ENCODE assay signal across 12 cellular contexts in genomic region chr17:80372922-80373570, GRCh38.
"Had no signal": no experiment of that assay in that cellular context is flagged by ENCODE, and none has a peak within 500 bp of the region (broad histone marks: within the 10 kb centered on the region; RNA-seq: fewer than 3 reads in every experiment).

No MANE protein-coding gene starts in this region.

- H3K4me1 ChIP-seq: esophagus muscularis mucosa, parathyroid adenoma, tibial nerve, uterus had no signal

- H3K4me3 Mint-ChIP-seq: stimulated activated memory B cell treated with anti-CD40 and anti-IgM and Interleukin-4, amounts not matched to agents 10 μg/mL and 1 μg/mL and 100 μg/mL, for 72 hours had no signal

- DNase-seq: activated CD8-positive, alpha-beta memory T cell treated with anti-CD3 and anti-CD28 coated beads for 24 hours; islet precursor cell; mammary epithelial cell; substantia nigra; uterus had no signal

- H2AFZ ChIP-seq: parathyroid adenoma had no signal

- H3K27me3 ChIP-seq: cardiac muscle cell, esophagus muscularis mucosa, tibial nerve, uterus had no signal

- FAIRE-seq: colon had no signal

- ATAC-seq: left lobe of liver; stimulated activated memory B cell treated with anti-CD40 and anti-IgM and Interleukin-4, amounts not matched to agents 10 μg/mL and 1 μg/mL and 100 μg/mL, for 72 hours had no signal

- H3K36me3 ChIP-seq: uterus had no signal

- H3K4me1 Mint-ChIP-seq: stimulated activated memory B cell treated with anti-CD40 and anti-IgM and Interleukin-4, amounts not matched to agents 10 μg/mL and 1 μg/mL and 100 μg/mL, for 72 hours had no signal

- H3K4me3 ChIP-seq: cardiac muscle cell, esophagus muscularis mucosa, tibial nerve, uterus had no signal

- H3K27ac Mint-ChIP-seq: stimulated activated memory B cell treated with anti-CD40 and anti-IgM and Interleukin-4, amounts not matched to agents 10 μg/mL and 1 μg/mL and 100 μg/mL, for 72 hours had no signal

- H3K9me3 ChIP-seq: esophagus muscularis mucosa, tibial nerve, uterus had no signal

- H3K27ac ChIP-seq: cardiac muscle cell, esophagus muscularis mucosa, parathyroid adenoma, tibial nerve, uterus had no signal

- H3K9ac ChIP-seq: parathyroid adenoma had no signal

- H3K27me3 Mint-ChIP-seq: stimulated activated memory B cell treated with anti-CD40 and anti-IgM and Interleukin-4, amounts not matched to agents 10 μg/mL and 1 μg/mL and 100 μg/mL, for 72 hours had no signal

- H3K9me3 Mint-ChIP-seq: stimulated activated memory B cell treated with anti-CD40 and anti-IgM and Interleukin-4, amounts not matched to agents 10 μg/mL and 1 μg/mL and 100 μg/mL, for 72 hours had no signal
